ENCODE assay signal across 18 cellular contexts in the genomic region with DNA sequence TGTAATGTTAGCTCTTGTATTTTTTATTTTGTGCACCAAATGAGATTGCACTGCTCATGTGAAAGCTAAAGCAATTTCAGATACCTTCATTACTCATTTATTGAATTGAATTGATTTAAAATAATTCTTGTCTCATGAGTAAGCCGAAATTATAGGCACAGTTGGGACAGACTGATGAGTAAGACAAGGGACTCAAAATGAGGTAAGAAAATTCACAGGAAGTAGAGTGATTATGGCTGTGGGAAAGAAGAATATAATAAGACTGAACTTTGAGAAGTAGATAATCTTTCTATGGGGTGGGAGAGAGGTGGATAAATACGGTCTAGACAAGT. TPM values are rescaled to one million over a fixed set of nuclear protein-coding genes. Genes with fewer than 3 reads are reported as not detected.
DNase-seq lines count a peak whose midpoint lies in the region; ATAC-seq, FAIRE-seq and TF ChIP-seq lines count a peak whose summit lies in the region.
"Had no signal": no experiment of that assay in that cellular context is flagged by ENCODE, and none has a peak within 500 bp of the region (broad histone marks: within the 10 kb centered on the region; RNA-seq: fewer than 3 reads in every experiment).

No MANE protein-coding gene starts in this region.

- H3K4me3 Mint-ChIP-seq in CD4-positive, alpha-beta memory T cell: no peak overlapping the region
- H3K4me3 Mint-ChIP-seq: immature natural killer cell; naive thymus-derived CD8-positive, alpha-beta T cell had no signal

- DNase-seq in GM23248 (peak; percentile 66), SK-N-SH (no peak), fibroblast of peridontal ligament (ENCODE audit: extremely low read depth) (peak; percentile 16), H54 (ENCODE audit: insufficient read length, low spot score) (no peak)
- DNase-seq in CD4-positive, alpha-beta memory T cell: no peak
- no peak for DNase-seq in activated naive CD4-positive, alpha-beta T cell treated with anti-CD3 and anti-CD28 coated beads, Interleukin-2, amount 50 U/mL, for 72 hours (ENCODE audit: low spot score in 2 of 2)
- DNase-seq: activated gamma-delta T cell treated with Interleukin-2 at 50 U/mL for 16 hours; cortex of kidney; DMS79; immature natural killer cell; MG63; naive thymus-derived CD8-positive, alpha-beta T cell; NCI-H2029 treated with DMSO at 0.1 percent for 48 hours; NCI-H524 treated with DMSO at 0.1 percent for 48 hours; T1000 had no signal

- H4K20me1 ChIP-seq in GM23248 (ENCODE audit: insufficient read depth) (no peaks in the 10 kb centered on the region), SK-N-SH (ENCODE audit: insufficient read depth) (no peaks in the 10 kb centered on the region)

- peaks cover 0 to 3% of the 10 kb centered on the region in 2 donors for H3K36me3 Mint-ChIP-seq in CD4-positive, alpha-beta memory T cell
- peaks cover 0 to 5% of the 10 kb centered on the region in 2 donors for H3K36me3 Mint-ChIP-seq in activated naive CD4-positive, alpha-beta T cell treated with anti-CD3 and anti-CD28 coated beads, Interleukin-2, amount 50 U/mL, for 72 hours
- H3K36me3 Mint-ChIP-seq: immature natural killer cell had no signal

- POLR2A ChIA-PET in SK-N-SH (lab: Yijun Ruan, JAX): no interaction called here
- POLR2A ChIA-PET in CD4-positive, alpha-beta memory T cell (lab: Charles Lee; ENCODE audit: partially characterized antibody): no interaction called here

- no peak for TF ChIP-seq EP300 in SK-N-SH (IDR thresholded peaks at IDR 0.05; ENCODE audit: borderline replicate concordance in 1 of 2, low read depth in 1 of 2, low read length in 1 of 2)

- H3K9ac ChIP-seq in GM23248 (no peak overlapping the region), SK-N-SH (no peak overlapping the region), skeletal muscle satellite cell (ENCODE audit: low read depth, low read length) (no peak overlapping the region)

- intact Hi-C loops in CD4-positive, alpha-beta memory T cell (cut with micrococcal nuclease): no loop called here

- H3K9me3 ChIP-seq in GM23248 (ENCODE audit: low read depth) (no peaks in the 10 kb centered on the region), SK-N-SH (0 out of 2 replicates have a peak, but pooled peaks cover 8% of the 10 kb centered on the region), skeletal muscle satellite cell (replicated peaks; ENCODE audit: low read length) (peaks cover 3% of the 10 kb centered on the region)
- no peaks in the 10 kb centered on the region for H3K9me3 ChIP-seq in CD4-positive, alpha-beta memory T cell (ENCODE audit: control insufficient read depth in 1 of 2, low read length in 2 of 2)

- no peak for FAIRE-seq in H54 (lab: Jason Lieb, UNC)

- TF ChIP-seq CTCF in SK-N-SH (IDR thresholded peaks at IDR 0.05): no peak

- no peaks in the 10 kb centered on the region for H3K4me1 Mint-ChIP-seq in CD4-positive, alpha-beta memory T cell
- H3K4me1 Mint-ChIP-seq: immature natural killer cell; naive thymus-derived CD8-positive, alpha-beta T cell had no signal

- H3K9me3 Mint-ChIP-seq in CD4-positive, alpha-beta memory T cell: peaks cover 0 to 6% (median 3%) of the 10 kb centered on the region in 8 donors
- H3K9me3 Mint-ChIP-seq in activated naive CD4-positive, alpha-beta T cell treated with anti-CD3 and anti-CD28 coated beads, Interleukin-2, amount 50 U/mL, for 72 hours: peaks cover 3 to 4% of the 10 kb centered on the region in 2 donors

- H3K79me2 ChIP-seq in GM23248 (ENCODE audit: insufficient read depth): no peaks in the 10 kb centered on the region
- H3K79me2 ChIP-seq in SK-N-SH (ENCODE audit: insufficient read depth): no peaks in the 10 kb centered on the region

- no peaks in the 10 kb centered on the region for H3K36me3 ChIP-seq in GM23248 (ENCODE audit: low read depth)
- H3K36me3 ChIP-seq in SK-N-SH (replicated peaks in 1 of 2; ENCODE audit: control insufficient read depth in 1 of 2, insufficient read depth in 2 of 2, low read length in 1 of 2): peaks cover 0 to 4% of the 10 kb centered on the region in 2 experiments
- H3K36me3 ChIP-seq in skeletal muscle satellite cell (ENCODE audit: insufficient read depth, low read length): no peaks in the 10 kb centered on the region
- no peaks in the 10 kb centered on the region for H3K36me3 ChIP-seq in CD4-positive, alpha-beta memory T cell (ENCODE audit: insufficient read depth, low read length)
- H3K36me3 ChIP-seq: MG63 had no signal

- H2AFZ ChIP-seq in GM23248 (0 out of 2 replicates have a peak overlapping the region, but pooled peaks have one; percentile 6), SK-N-SH (ENCODE audit: low read depth) (no peak overlapping the region)

- H3K27ac ChIP-seq in GM23248 (no peak overlapping the region), SK-N-SH (ENCODE audit: low read depth in 2 of 2, low read length in 1 of 2) (peak overlapping the region in 1 of 2 experiments; percentile 43; a peak in 2 of 4 replicates)
- no peak overlapping the region for H3K27ac ChIP-seq in CD4-positive, alpha-beta memory T cell (ENCODE audit: low read depth, low read length)
- H3K27ac ChIP-seq: C4-2B had no signal

- H3F3A ChIP-seq in GM23248 (ENCODE audit: insufficient read depth) (peaks cover 18% of the 10 kb centered on the region), SK-N-SH (replicated peaks; ENCODE audit: insufficient read depth) (no peaks in the 10 kb centered on the region)

- CTCF ChIA-PET in SK-N-SH (lab: Yijun Ruan, JAX): interaction anchor here (1.4 kb wide), 1 partner anchor 8 kb away, joined by 3 read pairs; no protein-coding TSS in a partner anchor
- CTCF ChIA-PET in CD4-positive, alpha-beta memory T cell (lab: Charles Lee; ENCODE audit: partially characterized antibody): no interaction called here

- no peak for ATAC-seq in activated naive CD4-positive, alpha-beta T cell treated with anti-CD3 and anti-CD28 coated beads, Interleukin-2, amount 50 U/mL, for 72 hours
- ATAC-seq: naive thymus-derived CD8-positive, alpha-beta T cell had no signal

- H3K27ac Mint-ChIP-seq in CD4-positive, alpha-beta memory T cell: no peak overlapping the region
- no peak overlapping the region for H3K27ac Mint-ChIP-seq in activated naive CD4-positive, alpha-beta T cell treated with anti-CD3 and anti-CD28 coated beads, Interleukin-2, amount 50 U/mL, for 72 hours
- H3K27ac Mint-ChIP-seq: immature natural killer cell; naive thymus-derived CD8-positive, alpha-beta T cell had no signal

- no peak for TF ChIP-seq POLR2A in H54 (IDR thresholded peaks at IDR 0.05; ENCODE audit: low read depth, low read length)

- no peaks in the 10 kb centered on the region for H3K27me3 ChIP-seq in GM23248 (replicated peaks; ENCODE audit: insufficient read depth)
- no peaks in the 10 kb centered on the region for H3K27me3 ChIP-seq in SK-N-SH (ENCODE audit: insufficient read depth)
- no peaks in the 10 kb centered on the region for H3K27me3 ChIP-seq in skeletal muscle satellite cell (ENCODE audit: control insufficient read depth, insufficient read depth, low read length)
- H3K27me3 ChIP-seq in CD4-positive, alpha-beta memory T cell (ENCODE audit: insufficient read depth, low read length): no peaks in the 10 kb centered on the region
- H3K27me3 ChIP-seq: MG63 had no signal

- H3K4me3 ChIP-seq in GM23248 (no peak overlapping the region), SK-N-SH (ENCODE audit: low read depth in 2 of 2, low read length in 1 of 2) (no peak overlapping the region), skeletal muscle satellite cell (ENCODE audit: low read length) (no peak overlapping the region)
- H3K4me3 ChIP-seq in CD4-positive, alpha-beta memory T cell (ENCODE audit: low read length in 2 of 2): no peak overlapping the region
- H3K4me3 ChIP-seq: MG63 had no signal

- H3K4me2 ChIP-seq in GM23248 (ENCODE audit: unreplicated experiment) (peak overlapping the region; percentile 2), SK-N-SH (no peak overlapping the region), skeletal muscle satellite cell (ENCODE audit: low read length) (peak overlapping the region; percentile 8)

- 72 to 75% methylated on average over 2 of the region's 2 CpGs for WGBS in GM23248 (ENCODE audit: low coverage in 1 of 2, low lambda C conversion rate in 2 of 2, missing lambda C conversion rate in 2 of 2), 2 experiments
- WGBS in SK-N-SH (ENCODE audit: low lambda C conversion rate): 30% methylated on average over 2 of the region's 2 CpGs

- in situ Hi-C loops in GM23248 (cut with MboI): no loop called here

- TF ChIP-seq RAD21 in SK-N-SH (IDR thresholded peaks at IDR 0.05; ENCODE audit: low read length): no peak

- peaks cover 15% of the 10 kb centered on the region for H3K4me1 ChIP-seq in GM23248 (ENCODE audit: insufficient read depth)
- H3K4me1 ChIP-seq in SK-N-SH (ENCODE audit: control insufficient read depth in 1 of 2, insufficient read depth in 2 of 2, low read depth in 1 of 2, low read length in 1 of 2): peaks cover 0 to 7% of the 10 kb centered on the region in 2 experiments; a peak in 2 of 4 replicates
- H3K4me1 ChIP-seq in skeletal muscle satellite cell (ENCODE audit: control insufficient read depth, insufficient read depth, low read length): peaks cover 22% of the 10 kb centered on the region
- no peaks in the 10 kb centered on the region for H3K4me1 ChIP-seq in CD4-positive, alpha-beta memory T cell (ENCODE audit: insufficient read depth, low read length)

- H3K27me3 Mint-ChIP-seq in CD4-positive, alpha-beta memory T cell: peaks cover 0 to 3% of the 10 kb centered on the region in 2 donors
- H3K27me3 Mint-ChIP-seq: progenitor cell of endocrine pancreas had no signal

- no peaks in the 10 kb centered on the region for H3K9me2 ChIP-seq in GM23248 (ENCODE audit: insufficient read depth)
- no peaks in the 10 kb centered on the region for H3K9me2 ChIP-seq in SK-N-SH

TF ChIP-seq in SK-N-SH, 30 proteins besides CTCF, POLR2A, EP300 and RAD21:
- TF ChIP-seq TEAD4 (IDR thresholded peaks at IDR 0.05; ENCODE audit: borderline replicate concordance, insufficient read depth): no peak
- peak; percentile 15; the same call in 1 of the 2 replicates for TF ChIP-seq FOSL2 (IDR thresholded peaks at IDR 0.05; ENCODE audit: borderline replicate concordance, low read depth)
TF ChIP-seq in SK-N-SH: peak in this region for 1.

RNA-seq across cellular contexts. Expression of gene NUDT12, which starts 51.1 kb away (rescaled TPM):
- 8.6 and 8.9 TPM in 2 replicates for total RNA-seq in GM23248 (2014; rRNA removed; shearing (Covaris generic))
- polyA plus RNA-seq in GM23248 (2016; fragmentation: Nextera tagmentation; extraction: Ambion mirVana): 5.2 and 6.7 TPM in 2 replicates
- 4.9 and 8.1 TPM in 2 replicates for polyA plus RNA-seq in SK-N-SH (2012; rRNA removed)
- 6.6 and 8.0 TPM in 2 replicates for polyA plus RNA-seq in SK-N-SH (2012; cell fraction: cytosol; rRNA removed)
- 4.8 and 15.4 TPM in 2 replicates for polyA plus RNA-seq in SK-N-SH (2012; cell fraction: nucleus; rRNA removed)
- 12.9 TPM in 2 replicates for total RNA-seq in skeletal muscle satellite cell (2012; rRNA removed)
- 1 to 10 TPM; 2.5 to 2.8 TPM for total RNA-seq in CD4-positive, alpha-beta memory T cell
- under 1 TPM; 0.61 to 0.69 TPM for polyA plus RNA-seq in CD4-positive, alpha-beta memory T cell
- 1 to 10 TPM in 1 of 2 donors, under 1 TPM in 1; 0.71 to 5.7 TPM for total RNA-seq in activated naive CD4-positive, alpha-beta T cell treated with anti-CD3 and anti-CD28 coated beads, Interleukin-2, amount 50 U/mL, for 72 hours

Comparison
In these comparisons a context has a peak if more than half of its experiments do, and no peak if none do; other contexts are left out.
1. DNase-seq: peak in GM23248 (single experiment) and fibroblast of peridontal ligament (single experiment); none in SK-N-SH (single experiment), CD4-positive, alpha-beta memory T cell (0 of 5), H54 (single experiment) and activated naive CD4-positive, alpha-beta T cell treated with anti-CD3 and anti-CD28 coated beads, Interleukin-2, amount 50 U/mL, for 72 hours (0 of 2).